In genomic region chr18:2536063-2536462, GRCh38 we compare ENCODE assay signal across 28 cellular contexts. TPM values are rescaled to one million over a fixed set of nuclear protein-coding genes. Genes with fewer than 3 reads are reported as not detected.
DNase-seq lines count a peak whose midpoint lies in the region; ATAC-seq, FAIRE-seq and TF ChIP-seq lines count a peak whose summit lies in the region.
"Had no signal": no experiment of that assay in that cellular context is flagged by ENCODE, and none has a peak within 500 bp of the region (broad histone marks: within the 10 kb centered on the region; RNA-seq: fewer than 3 reads in every experiment).

No MANE protein-coding gene starts in this region.

- FAIRE-seq in D721Med (lab: Jason Lieb, UNC), result no peak

- H3K9me3 Mint-ChIP-seq in mesothelial cell of epicardium, result peaks cover 23% of the 10 kb centered on the region
- H3K9me3 Mint-ChIP-seq: activated naive CD4-positive, alpha-beta T cell treated with anti-CD3 and anti-CD28 coated beads, Interleukin-2, amount 50 U/mL, for 24 hours; activated T-helper 17 cell treated with anti-CD3 and anti-CD28 coated beads, Interleukin-2, amount 50 U/mL, for 72 hours; immature natural killer cell had no signal

- peaks cover 0 to 41% (median 10%) of the 10 kb centered on the region in 4 donors for H3K4me1 ChIP-seq in tibial artery
- peaks cover 0 to 14% (median 0%) of the 10 kb centered on the region in 3 donors for H3K4me1 ChIP-seq in gastroesophageal sphincter
- H3K4me1 ChIP-seq: breast epithelium, Peyer's patch had no signal

- intact Hi-C loops in tibial artery (cut with DNase I; ENCODE audit: low total_unique reads), result no loop called here

- H3K4me3 ChIP-seq in brain microvascular endothelial cell (ENCODE audit: low read depth, low read length) (no peak overlapping the region), tibial artery (no peak overlapping the region), gastroesophageal sphincter (no peak overlapping the region)
- H3K4me3 ChIP-seq: breast epithelium, Peyer's patch, prostate gland, sigmoid colon had no signal

- H3K9me3 ChIP-seq in tibial artery (no peaks in the 10 kb centered on the region), gastroesophageal sphincter (no peaks in the 10 kb centered on the region)
- H3K9me3 ChIP-seq: breast epithelium, neutrophil, Peyer's patch, prostate gland, sigmoid colon had no signal

- H3K27ac ChIP-seq in brain microvascular endothelial cell, result peak overlapping the region; percentile 97
- H3K27ac ChIP-seq in tibial artery, result peak overlapping the region; percentile 8 to 39
- H3K27ac ChIP-seq in gastroesophageal sphincter, result no peak overlapping the region
- H3K27ac ChIP-seq: breast epithelium, neutrophil, Peyer's patch, sigmoid colon, WERI-Rb-1 had no signal

- peak; percentile 26 for DNase-seq in EL
- DNase-seq in brain microvascular endothelial cell, result no peak
- no peak for DNase-seq in mesothelial cell of epicardium (ENCODE audit: low spot score in 2 of 2, unreplicated experiment in 2 of 2)
- DNase-seq in tibial artery, result no peak
- no peak for DNase-seq in D721Med (ENCODE audit: insufficient read length, low spot score)
- no peak for DNase-seq in RPMI8226
- DNase-seq: ACHN; activated CD4-positive, alpha-beta T cell treated with anti-CD3 and anti-CD28 coated beads for 48 hours; COR-L47; DND-41; immature natural killer cell; left colon; NCI-H1048; NCI-H2107; NCI-H345; Peyer's patch; SIG-M5; sigmoid colon; stimulated activated CD4-positive, alpha-beta T cell treated with anti-CD3 and anti-CD28 coated beads, Interleukin-4, amount 100 ng/mL, for 24 hours; substantia nigra; T-helper 9 cell; WERI-Rb-1 had no signal

- H3K27me3 ChIP-seq in brain microvascular endothelial cell (replicated peaks) (no peaks in the 10 kb centered on the region), tibial artery (no peaks in the 10 kb centered on the region), gastroesophageal sphincter (no peaks in the 10 kb centered on the region)
- H3K27me3 ChIP-seq: breast epithelium, neutrophil, Peyer's patch, sigmoid colon had no signal

- H3K27ac Mint-ChIP-seq in mesothelial cell of epicardium, result peak overlapping the region; percentile 88
- H3K27ac Mint-ChIP-seq: activated naive CD4-positive, alpha-beta T cell treated with anti-CD3 and anti-CD28 coated beads, Interleukin-2, amount 50 U/mL, for 24 hours; activated T-helper 17 cell treated with anti-CD3 and anti-CD28 coated beads, Interleukin-2, amount 50 U/mL, for 72 hours had no signal

- no peak for ATAC-seq in gastroesophageal sphincter
- ATAC-seq: activated T-helper 17 cell treated with anti-CD3 and anti-CD28 coated beads, Interleukin-2, amount 50 U/mL, for 72 hours; left colon had no signal

- H3K36me3 Mint-ChIP-seq in mesothelial cell of epicardium, result peaks cover 35% of the 10 kb centered on the region

- 30 to 46% methylated on average over 1 to 2 of the region's 2 CpGs for WGBS in gastroesophageal sphincter (ENCODE audit: low coverage in 1 of 2), 2 donors

- no peaks in the 10 kb centered on the region for H3K36me3 ChIP-seq in brain microvascular endothelial cell (replicated peaks)
- H3K36me3 ChIP-seq in tibial artery, result no peaks in the 10 kb centered on the region
- peaks cover 0 to 8% of the 10 kb centered on the region in 2 donors for H3K36me3 ChIP-seq in gastroesophageal sphincter
- H3K36me3 ChIP-seq: prostate gland, sigmoid colon, WERI-Rb-1 had no signal

- H3K4me1 Mint-ChIP-seq in mesothelial cell of epicardium, result peaks cover 35% of the 10 kb centered on the region
- H3K4me1 Mint-ChIP-seq: activated naive CD4-positive, alpha-beta T cell treated with anti-CD3 and anti-CD28 coated beads, Interleukin-2, amount 50 U/mL, for 24 hours; activated T-helper 17 cell treated with anti-CD3 and anti-CD28 coated beads, Interleukin-2, amount 50 U/mL, for 72 hours; immature natural killer cell had no signal

- no peak for TF ChIP-seq EP300 in gastroesophageal sphincter (IDR thresholded peaks at IDR 0.05)

- TF ChIP-seq CTCF in brain microvascular endothelial cell (IDR thresholded peaks at IDR 0.05; ENCODE audit: low read depth, low read length, missing control alignments) (no peak), mesothelial cell of epicardium (IDR thresholded peaks at IDR 0.05; ENCODE audit: unreplicated experiment) (no peak), tibial artery (IDR thresholded peaks at IDR 0.05) (no peak), D721Med (IDR thresholded peaks at IDR 0.05; ENCODE audit: insufficient read depth, missing control alignments) (no peak), gastroesophageal sphincter (IDR thresholded peaks at IDR 0.05) (no peak)

- no peak for TF ChIP-seq POLR2A in gastroesophageal sphincter (IDR thresholded peaks at IDR 0.05)

- in situ Hi-C loops in brain microvascular endothelial cell (cut with HindIII; ENCODE audit: low pct_ligation_motif_present, low sequenced_read_pairs), result no loop called here

- no peak overlapping the region for H3K4me3 Mint-ChIP-seq in mesothelial cell of epicardium
- H3K4me3 Mint-ChIP-seq: activated naive CD4-positive, alpha-beta T cell treated with anti-CD3 and anti-CD28 coated beads, Interleukin-2, amount 50 U/mL, for 24 hours; activated T-helper 17 cell treated with anti-CD3 and anti-CD28 coated beads, Interleukin-2, amount 50 U/mL, for 72 hours; immature natural killer cell had no signal

- H3K27me3 Mint-ChIP-seq in mesothelial cell of epicardium (ENCODE audit: low read depth), result no peaks in the 10 kb centered on the region
- H3K27me3 Mint-ChIP-seq: activated naive CD4-positive, alpha-beta T cell treated with anti-CD3 and anti-CD28 coated beads, Interleukin-2, amount 50 U/mL, for 24 hours; activated T-helper 17 cell treated with anti-CD3 and anti-CD28 coated beads, Interleukin-2, amount 50 U/mL, for 72 hours had no signal

RNA-seq across cellular contexts. Expression of gene METTL4, which starts 35.2 kb away (rescaled TPM):
- total RNA-seq in mesothelial cell of epicardium (9.6 to 14.4 TPM (median 10.7 TPM) in 3 replicates), gastroesophageal sphincter (1 to 10 TPM; 4.2 to 9.5 (median 5.4) TPM)

RNA-seq across cellular contexts. Expression of gene NDC80, which starts 35.3 kb away (rescaled TPM):
- total RNA-seq in mesothelial cell of epicardium (13.4 to 16.1 TPM (median 15.0 TPM) in 3 replicates), gastroesophageal sphincter (under 1 TPM in 3 of 4 donors, not detected in 1; 0.31 to 0.77 (median 0.54) TPM)

Comparison
In these comparisons a context has a peak if more than half of its experiments do, and no peak if none do; other contexts are left out.
1. H3K27ac ChIP-seq: peak in brain microvascular endothelial cell (single experiment) and tibial artery (2 of 2); none in gastroesophageal sphincter (0 of 4).